ENCODE assay signal across 25 cellular contexts in the genomic region with DNA sequence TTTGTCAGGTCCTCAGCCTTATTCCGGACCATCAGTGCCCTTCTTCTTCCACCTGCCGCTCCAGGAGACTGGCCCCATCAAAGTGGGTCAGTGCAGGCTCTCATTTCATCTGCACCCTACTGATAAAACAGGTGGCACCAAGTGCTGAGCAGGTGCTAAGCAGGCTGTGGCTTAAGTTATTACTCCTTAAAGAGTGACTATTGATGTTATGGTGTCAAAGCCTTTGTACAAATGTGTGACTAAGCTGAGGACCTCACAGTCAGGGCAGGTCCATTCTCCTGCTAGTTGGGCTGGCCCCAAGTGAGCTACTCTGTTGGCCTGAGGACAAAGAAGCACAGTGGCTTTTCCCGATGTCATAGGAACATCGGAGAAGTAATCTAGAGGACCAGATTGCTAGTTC. TPM values are rescaled to one million over a fixed set of nuclear protein-coding genes. Genes with fewer than 3 reads are reported as not detected.
DNase-seq lines count a peak whose midpoint lies in the region; ATAC-seq, FAIRE-seq and TF ChIP-seq lines count a peak whose summit lies in the region.
"Had no signal": no experiment of that assay in that cellular context is flagged by ENCODE, and none has a peak within 500 bp of the region (broad histone marks: within the 10 kb centered on the region; RNA-seq: fewer than 3 reads in every experiment).

No MANE protein-coding gene starts in this region.

- H3K27me3 ChIP-seq in heart left ventricle: no peaks in the 10 kb centered on the region
- no peaks in the 10 kb centered on the region for H3K27me3 ChIP-seq in OCI-LY1 (ENCODE audit: insufficient read depth, low read length)
- H3K27me3 ChIP-seq in layer of hippocampus (ENCODE audit: control insufficient read depth, insufficient read depth, low read length): no peaks in the 10 kb centered on the region
- H3K27me3 ChIP-seq: foreskin keratinocyte, hepatocyte, left lung, sigmoid colon had no signal

- H3K4me2 ChIP-seq in OCI-LY1 (ENCODE audit: low read length): no peak overlapping the region
- H3K4me2 ChIP-seq: hepatocyte, PC-9 had no signal

- H3K36me3 ChIP-seq in heart left ventricle (no peaks in the 10 kb centered on the region), OCI-LY1 (ENCODE audit: insufficient read depth, low read length) (no peaks in the 10 kb centered on the region)
- H3K36me3 ChIP-seq: left lung, sigmoid colon had no signal

- WGBS in heart left ventricle, 4 donors: 78 to 88% (median 84%) methylated on average over 4 of the region's 4 CpGs

- peaks cover 0 to 27% (median 2%) of the 10 kb centered on the region in 12 donors for H3K4me1 ChIP-seq in heart left ventricle
- H3K4me1 ChIP-seq in OCI-LY1 (ENCODE audit: insufficient read depth, low read length, severe bottlenecking): peaks cover 20% of the 10 kb centered on the region

- no peaks in the 10 kb centered on the region for H3F3A ChIP-seq in OCI-LY1 (ENCODE audit: insufficient read depth, low read length)

- H3K27ac ChIP-seq in heart left ventricle (peak overlapping the region in 8 of 12 donors; percentile 0 to 86 (median 63)), OCI-LY1 (ENCODE audit: low read depth, low read length, poor library complexity, severe bottlenecking) (peak overlapping the region; percentile 57), layer of hippocampus (ENCODE audit: low read depth, low read length) (peak overlapping the region; percentile 21)
- H3K27ac ChIP-seq: foreskin keratinocyte, hepatocyte, left lung, PC-9 had no signal

- no peak overlapping the region for H3K4me3 ChIP-seq in heart left ventricle
- no peak overlapping the region for H3K4me3 ChIP-seq in OCI-LY1 (ENCODE audit: low read depth, low read length, poor library complexity, severe bottlenecking)
- H3K4me3 ChIP-seq: hepatocyte, left lung, PC-9, sigmoid colon had no signal

- no peaks in the 10 kb centered on the region for H3K79me2 ChIP-seq in OCI-LY1 (ENCODE audit: insufficient read depth, low read length)
- H3K79me2 ChIP-seq: hepatocyte had no signal

- intact Hi-C loops in heart left ventricle (cut with DNase I) (loop anchor here in 1 of 10 donors (10.0 kb wide), 1 partner anchor 137 kb away; no protein-coding TSS in a partner anchor), left cardiac atrium (cut with DNase I) (no loop called here)

- no peak overlapping the region for H3K9ac ChIP-seq in OCI-LY1 (ENCODE audit: low read length)

- peaks cover 31 to 42% of the 10 kb centered on the region in 2 donors for H3K4me1 Mint-ChIP-seq in stimulated activated naive B cell treated with anti-CD40 and anti-IgM and Interleukin-4, amounts not matched to agents 10 μg/mL and 1 μg/mL and 100 μg/mL, for 72 hours

- no peaks in the 10 kb centered on the region for H3K9me2 ChIP-seq in OCI-LY1 (ENCODE audit: low read depth, low read length)

- no peak for ATAC-seq in heart left ventricle
- ATAC-seq in left cardiac atrium: no peak
- ATAC-seq in stimulated activated naive B cell treated with anti-CD40 and anti-IgM and Interleukin-4, amounts not matched to agents 10 μg/mL and 1 μg/mL and 100 μg/mL, for 72 hours (replicated peaks): no peak
- ATAC-seq: foreskin keratinocyte, left lung had no signal

- TF ChIP-seq POLR2A in heart left ventricle (IDR thresholded peaks at IDR 0.05) (no peak), GM12891 (IDR thresholded peaks at IDR 0.05; ENCODE audit: low read depth, low read length) (no peak)

- DNase-seq in heart left ventricle (no peak), left cardiac atrium (no peak), ACHN (no peak), GM12891 (ENCODE audit: insufficient read length, low spot score) (no peak), kidney glomerular epithelial cell (lab: John Stamatoyannopoulos, UW) (no peak)
- no peak for DNase-seq in stimulated activated naive B cell treated with anti-CD40 and anti-IgM and Interleukin-4, amounts not matched to agents 10 μg/mL and 1 μg/mL and 100 μg/mL, for 72 hours
- DNase-seq: activated CD4-positive, alpha-beta memory T cell treated with anti-CD3 and anti-CD28 coated beads for 36 hours; activated CD8-positive, alpha-beta memory T cell treated with anti-CD3 and anti-CD28 coated beads, Interleukin-2, amount 50 U/mL, for 48 hours; effector CD4-positive, alpha-beta T cell; foreskin keratinocyte; HCEC 1CT; left lung; NCI-H1694 treated with DMSO at 0.1 percent for 48 hours; NCI-H82; nephron progenitor cell; PC-9; SHP77 treated with DMSO at 0.1 percent for 48 hours; sigmoid colon; SW 1271 had no signal

- no peak for FAIRE-seq in GM12891 (lab: Jason Lieb, UNC)
- FAIRE-seq: A204.1 had no signal

- H3K27ac Mint-ChIP-seq in stimulated activated naive B cell treated with anti-CD40 and anti-IgM and Interleukin-4, amounts not matched to agents 10 μg/mL and 1 μg/mL and 100 μg/mL, for 72 hours: peak overlapping the region; percentile 63
- H3K27ac Mint-ChIP-seq: activated CD4-positive, alpha-beta memory T cell treated with anti-CD3 and anti-CD28 coated beads for 36 hours; activated naive CD8-positive, alpha-beta T cell; activated T-helper 2 cell treated with anti-CD3 and anti-CD28 coated beads, Interferon-gamma antibody, Interleukin-2, Interleukin-4, amounts not matched to agents 10 μg/mL and 5 μg/mL and 100 μg/mL, durations not matched to agents 14 hours and 24 hours and 36 hours; nephron progenitor cell had no signal

- no peaks in the 10 kb centered on the region for H4K20me1 ChIP-seq in OCI-LY1 (ENCODE audit: insufficient read depth, low read length)

- TF ChIP-seq CTCF in heart left ventricle (IDR thresholded peaks at IDR 0.05) (no peak), OCI-LY1 (IDR thresholded peaks at IDR 0.05; ENCODE audit: low read length) (no peak)

- H3K9me3 ChIP-seq in heart left ventricle (no peaks in the 10 kb centered on the region), OCI-LY1 (ENCODE audit: low read length) (no peaks in the 10 kb centered on the region)
- H3K9me3 ChIP-seq: left lung, sigmoid colon had no signal

- peaks cover 2 to 3% of the 10 kb centered on the region in 2 donors for H3K36me3 Mint-ChIP-seq in stimulated activated naive B cell treated with anti-CD40 and anti-IgM and Interleukin-4, amounts not matched to agents 10 μg/mL and 1 μg/mL and 100 μg/mL, for 72 hours
- H3K36me3 Mint-ChIP-seq: activated CD4-positive, alpha-beta memory T cell treated with anti-CD3 and anti-CD28 coated beads for 36 hours had no signal

- H2AFZ ChIP-seq in OCI-LY1 (ENCODE audit: low read length): no peak overlapping the region
- H2AFZ ChIP-seq: hepatocyte had no signal

- no peaks in the 10 kb centered on the region for H3K27me3 Mint-ChIP-seq in stimulated activated naive B cell treated with anti-CD40 and anti-IgM and Interleukin-4, amounts not matched to agents 10 μg/mL and 1 μg/mL and 100 μg/mL, for 72 hours
- H3K27me3 Mint-ChIP-seq: activated CD4-positive, alpha-beta memory T cell treated with anti-CD3 and anti-CD28 coated beads for 36 hours; activated naive CD8-positive, alpha-beta T cell had no signal

- H3K4me3 Mint-ChIP-seq in stimulated activated naive B cell treated with anti-CD40 and anti-IgM and Interleukin-4, amounts not matched to agents 10 μg/mL and 1 μg/mL and 100 μg/mL, for 72 hours: no peak overlapping the region
- H3K4me3 Mint-ChIP-seq: activated CD4-positive, alpha-beta memory T cell treated with anti-CD3 and anti-CD28 coated beads for 36 hours; activated naive CD8-positive, alpha-beta T cell; nephron progenitor cell had no signal

- in situ Hi-C loops in ACHN (cut with HindIII; ENCODE audit: low pct_ligation_motif_present, low pct_unique_long_range_greater_than_20kb, low sequenced_read_pairs): no loop called here

- H3K9me3 Mint-ChIP-seq in stimulated activated naive B cell treated with anti-CD40 and anti-IgM and Interleukin-4, amounts not matched to agents 10 μg/mL and 1 μg/mL and 100 μg/mL, for 72 hours: no peaks in the 10 kb centered on the region
- H3K9me3 Mint-ChIP-seq: activated CD4-positive, alpha-beta memory T cell treated with anti-CD3 and anti-CD28 coated beads for 36 hours; activated T-helper 2 cell treated with anti-CD3 and anti-CD28 coated beads, Interferon-gamma antibody, Interleukin-2, Interleukin-4, amounts not matched to agents 10 μg/mL and 5 μg/mL and 100 μg/mL, durations not matched to agents 14 hours and 24 hours and 36 hours had no signal

TF ChIP-seq in GM12891, 5 proteins besides CTCF, POLR2A, EP300 and RAD21:
- TF ChIP-seq PAX5 (IDR thresholded peaks at IDR 0.05; ENCODE audit: insufficient read depth, low read length, severe bottlenecking): no peak
- TF ChIP-seq POLR2AphosphoS5 (IDR thresholded peaks at IDR 0.05; ENCODE audit: low read depth, low read length): no peak
- no peak for TF ChIP-seq SPI1 (IDR thresholded peaks at IDR 0.05; ENCODE audit: low read depth, low read length)
- no peak for TF ChIP-seq TAF1 (IDR thresholded peaks at IDR 0.05; ENCODE audit: low read depth, low read length)
- no peak for TF ChIP-seq POU2F2 (IDR thresholded peaks at IDR 0.05; ENCODE audit: low read depth, low read length)

RNA-seq across cellular contexts. Expression of gene CALD1, which starts 11.2 kb away (rescaled TPM):
- total RNA-seq in heart left ventricle (100 to 1,000 TPM in 8 of 9 donors, 10 to 100 TPM in 1; 89.6 to 186 (median 130) TPM), left cardiac atrium (100 to 1,000 TPM; 181 to 194 TPM)
- 100 to 1,000 TPM in 1 of 2 donors, 10 to 100 TPM in 1; 95.1 to 104 TPM for polyA plus RNA-seq in heart left ventricle
- polyA plus RNA-seq in GM12891 (2012; ENCODE audit: low read depth, missing spikeins): 1.2 TPM
